In the genomic region with DNA sequence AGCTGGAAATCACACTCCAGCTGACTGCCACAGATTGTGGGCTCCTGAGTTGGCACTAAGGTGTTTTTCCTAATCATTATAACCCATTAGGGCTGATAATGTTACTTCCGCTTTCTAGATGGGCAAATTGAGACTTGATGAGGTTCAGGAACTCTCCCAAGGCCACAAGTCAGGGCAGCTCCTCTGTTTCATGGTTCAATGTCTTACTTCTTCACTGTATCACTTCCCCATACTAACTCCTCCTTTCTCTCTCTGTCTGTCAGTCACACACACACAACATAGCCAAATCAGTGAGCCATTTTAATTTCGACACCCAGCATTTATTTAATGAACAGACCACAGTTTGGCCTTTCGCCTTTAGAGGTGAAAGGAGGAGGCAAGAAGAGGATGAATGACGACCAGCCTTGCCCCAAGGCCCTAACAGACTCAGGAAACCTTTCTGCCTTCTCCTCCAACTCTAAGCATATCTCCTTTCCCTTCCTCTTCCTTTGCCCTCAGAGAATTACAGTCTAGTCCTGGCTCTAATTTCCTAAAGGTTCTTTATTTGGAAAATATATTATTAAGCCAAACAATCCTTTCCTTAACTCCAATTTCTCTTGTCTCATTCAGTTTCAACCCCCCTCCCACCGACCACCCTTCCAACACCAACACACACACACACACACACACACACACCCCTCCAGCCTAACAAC, we compare ENCODE assay signal across 10 cellular contexts. TPM values are rescaled to one million over a fixed set of nuclear protein-coding genes. Genes with fewer than 3 reads are reported as not detected.
DNase-seq lines count a peak whose midpoint lies in the region; ATAC-seq, FAIRE-seq and TF ChIP-seq lines count a peak whose summit lies in the region.
"Had no signal": no experiment of that assay in that cellular context is flagged by ENCODE, and none has a peak within 500 bp of the region (broad histone marks: within the 10 kb centered on the region; RNA-seq: fewer than 3 reads in every experiment).

No MANE protein-coding gene starts in this region.

- no peak overlapping the region for H3K9ac ChIP-seq in endothelial cell of umbilical vein (replicated peaks; ENCODE audit: extremely low read depth, insufficient read depth, low read length)

- no peak overlapping the region for H3K4me2 ChIP-seq in endothelial cell of umbilical vein (ENCODE audit: insufficient read depth, low read length)

- BruUV-seq in endothelial cell of umbilical vein (replicated peaks; lab: Mats Ljungman, UMichigan), result no TSS peak

- TF ChIP-seq POLR2A in endothelial cell of umbilical vein (IDR thresholded peaks at IDR 0.05; ENCODE audit: low read depth, low read length) (no peak), ovary (IDR thresholded peaks at IDR 0.05) (no peak)

- peak overlapping the region; percentile 69 for H2AFZ ChIP-seq in endothelial cell of umbilical vein (ENCODE audit: low read depth, low read length)

- no peaks in the 10 kb centered on the region for H3K27me3 ChIP-seq in endothelial cell of umbilical vein (ENCODE audit: control insufficient read depth in 2 of 2, insufficient read depth in 2 of 2, low read length in 2 of 2)
- H3K27me3 ChIP-seq in ovary, result no peaks in the 10 kb centered on the region
- H3K27me3 ChIP-seq: spleen had no signal

- no peak for FAIRE-seq in endothelial cell of umbilical vein (lab: Jason Lieb, UNC)

- in situ Hi-C loops in KBM-7 (cut with MboI; ENCODE audit: low pct_unique_long_range_greater_than_20kb, low sequenced_read_pairs), result no loop called here

- CTCF ChIA-PET in endothelial cell of umbilical vein (lab: Charles Lee), result interaction anchor here (2.4 to 2.8 kb wide), 2 partner anchors 37 to 115 kb away, joined by 6 to 13 read pairs; no protein-coding TSS in a partner anchor

- intact Hi-C loops in endothelial cell of umbilical vein (cut with micrococcal nuclease), result no loop called here
- intact Hi-C loops in left ventricle myocardium superior (cut with micrococcal nuclease), result no loop called here
- intact Hi-C loops in ovary (cut with DNase I), result no loop called here

- no peaks in the 10 kb centered on the region for H3K9me3 ChIP-seq in endothelial cell of umbilical vein (replicated peaks; ENCODE audit: control insufficient read depth, insufficient read depth, low read length)
- no peaks in the 10 kb centered on the region for H3K9me3 ChIP-seq in ovary
- H3K9me3 ChIP-seq: spleen had no signal

- POLR2A ChIA-PET in endothelial cell of umbilical vein (lab: Charles Lee), result no interaction called here

- TF ChIP-seq CTCF in endothelial cell of umbilical vein (IDR thresholded peaks at IDR 0.05; ENCODE audit: extremely low read depth in 1 of 2, insufficient read depth in 1 of 2, low read depth in 1 of 2, low read length in 2 of 2) (no peak), ovary (IDR thresholded peaks at IDR 0.05) (no peak)

- H3K36me3 ChIP-seq in endothelial cell of umbilical vein (ENCODE audit: control insufficient read depth in 2 of 2, extremely low read depth in 1 of 2, insufficient read depth in 2 of 2, low read length in 2 of 2) (no peaks in the 10 kb centered on the region), ovary (no peaks in the 10 kb centered on the region)
- H3K36me3 ChIP-seq: spleen had no signal

- H3K79me2 ChIP-seq in endothelial cell of umbilical vein (ENCODE audit: control insufficient read depth, insufficient read depth, low read length), result no peaks in the 10 kb centered on the region

- no peaks in the 10 kb centered on the region for H4K20me1 ChIP-seq in endothelial cell of umbilical vein (replicated peaks; ENCODE audit: control insufficient read depth, extremely low read depth, insufficient read depth, low read length)

- H3K27ac ChIP-seq in endothelial cell of umbilical vein (ENCODE audit: insufficient read depth, low read depth, low read length) (no peak overlapping the region), ovary (no peak overlapping the region)

- H3K4me3 ChIP-seq in endothelial cell of umbilical vein (replicated peaks in 1 of 3; ENCODE audit: insufficient read depth in 1 of 3, low read depth in 1 of 3, low read length in 3 of 3) (no peak overlapping the region), ovary (no peak overlapping the region)
- H3K4me3 ChIP-seq: spleen had no signal

- no peak for TF ChIP-seq EP300 in ovary (IDR thresholded peaks at IDR 0.05)

- no peaks in the 10 kb centered on the region for H3K9me1 ChIP-seq in endothelial cell of umbilical vein (replicated peaks; ENCODE audit: control insufficient read depth, extremely low read depth, insufficient read depth, low read length)

- H3K4me1 ChIP-seq in endothelial cell of umbilical vein (ENCODE audit: control insufficient read depth, extremely low read depth, insufficient read depth, low read length), result peaks cover 54% of the 10 kb centered on the region
- H3K4me1 ChIP-seq in ovary (ENCODE audit: insufficient read depth), result peaks cover 5% of the 10 kb centered on the region

- DNase-seq in KBM-7 (peak; percentile 92), endothelial cell of umbilical vein (ENCODE audit: low read depth, low spot score) (no peak), left lobe of liver (ENCODE audit: low spot score) (no peak), left ventricle myocardium superior (no peak), ovary (no peak)
- DNase-seq: activated naive CD8-positive, alpha-beta T cell treated with anti-CD3 and anti-CD28 coated beads, Interleukin-2, amount 10 ng/mL, durations not matched to agents 7 days and 5 days; spleen had no signal

- 88 to 91% (median 90%) methylated on average over 5 of the region's 5 CpGs for WGBS in ovary, 3 donors

- dilution Hi-C loops in endothelial cell of umbilical vein (cut with MboI; ENCODE audit: extremely low pct_ligation_motif_present, low sequenced_read_pairs), result no loop called here

- peak; percentile 100 for ATAC-seq in GM18511 (IDR thresholded peaks at IDR 0.05; ENCODE audit: unreplicated experiment)
- ATAC-seq in HG02571 (IDR thresholded peaks at IDR 0.05; ENCODE audit: unreplicated experiment), result peak; percentile 94
- no peak for ATAC-seq in left lobe of liver
- ATAC-seq in left ventricle myocardium superior, result no peak
- ATAC-seq in HG03520 (IDR thresholded peaks at IDR 0.05; ENCODE audit: unreplicated experiment), result no peak

TF ChIP-seq in endothelial cell of umbilical vein, 7 proteins besides CTCF, POLR2A, EP300 and RAD21:
- TF ChIP-seq POLR2AphosphoS5 (IDR thresholded peaks at IDR 0.05; ENCODE audit: insufficient read depth, low read depth, low read length) (no peak), MYC (IDR thresholded peaks at IDR 0.05; ENCODE audit: low read depth, low read length) (no peak), GATA2 (IDR thresholded peaks at IDR 0.05; ENCODE audit: insufficient read depth, insufficient read length, low read depth, low read length) (no peak), FOS (IDR thresholded peaks at IDR 0.05; ENCODE audit: borderline replicate concordance, insufficient read depth, low read length) (no peak), EZH2 (IDR thresholded peaks at IDR 0.05; ENCODE audit: borderline replicate concordance, low read depth, low read length, severe bottlenecking) (no peak), JUN (IDR thresholded peaks at IDR 0.05; ENCODE audit: borderline replicate concordance, insufficient read depth, insufficient read length, low read depth) (no peak)
- TF ChIP-seq, protein P1, sequence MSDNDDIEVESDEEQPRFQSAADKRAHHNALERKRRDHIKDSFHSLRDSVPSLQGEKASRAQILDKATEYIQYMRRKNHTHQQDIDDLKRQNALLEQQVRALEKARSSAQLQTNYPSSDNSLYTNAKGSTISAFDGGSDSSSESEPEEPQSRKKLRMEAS (IDR thresholded peaks at IDR 0.05; ENCODE audit: insufficient read depth, insufficient read length), result no peak

RNA-seq across cellular contexts. Expression of a gene that starts 18.0 kb away (rescaled TPM):
- 1.4 and 2.0 TPM in 2 replicates for total RNA-seq in endothelial cell of umbilical vein
- polyA plus RNA-seq in endothelial cell of umbilical vein, result 2.6 and 2.8 TPM in 2 replicates
- polyA plus RNA-seq in endothelial cell of umbilical vein (2011; cell fraction: cytosol; rRNA removed), result 1.3 and 2.2 TPM in 2 replicates
- polyA plus RNA-seq in endothelial cell of umbilical vein (2011; cell fraction: nucleus; rRNA removed), result 9.0 and 10.0 TPM in 2 replicates
- 3.1 and 6.9 TPM in 2 replicates for polyA plus RNA-seq in endothelial cell of umbilical vein (2012)
- 2.3 and 2.6 TPM in 2 replicates for polyA minus RNA-seq in endothelial cell of umbilical vein
- 0.31 TPM for polyA minus RNA-seq in endothelial cell of umbilical vein (2011; cell fraction: cytosol; rRNA and poly(A)+ RNA removed)
- polyA minus RNA-seq in endothelial cell of umbilical vein (2011; cell fraction: nucleus; rRNA and poly(A)+ RNA removed), result 3.0 TPM in 2 replicates
- total RNA-seq in left lobe of liver, result 3.0 TPM
- total RNA-seq in left ventricle myocardium superior, result 2.4 TPM
- 1 to 10 TPM; 4.1 to 9.4 (median 5.5) TPM for total RNA-seq in ovary
- 1 to 10 TPM; 4.4 to 6.2 TPM for polyA plus RNA-seq in ovary

Comparison
In these comparisons a context has a peak if more than half of its experiments do, and no peak if none do; other contexts are left out.
1. ATAC-seq: peak in GM18511 (single experiment) and HG02571 (single experiment); none in left lobe of liver (single experiment), left ventricle myocardium superior (single experiment) and HG03520 (single experiment).